In genomic region chr6:139007428-139007827, GRCh38 we compare ENCODE assay signal across 19 cellular contexts.
"Had no signal": no experiment of that assay in that cellular context is flagged by ENCODE, and none has a peak within 500 bp of the region (broad histone marks: within the 10 kb centered on the region; RNA-seq: fewer than 3 reads in every experiment).

No MANE protein-coding gene starts in this region.

- H3K9me3 Mint-ChIP-seq: naive thymus-derived CD4-positive, alpha-beta T cell; nephron; neural progenitor cell had no signal

- H3K4me3 Mint-ChIP-seq: mesothelial cell of epicardium; naive thymus-derived CD4-positive, alpha-beta T cell; nephron; neural progenitor cell had no signal

- H3K27ac Mint-ChIP-seq: mesothelial cell of epicardium; naive thymus-derived CD4-positive, alpha-beta T cell; nephron; neural progenitor cell had no signal

- H3K4me1 Mint-ChIP-seq: nephron had no signal

- DNase-seq: dorsolateral prefrontal cortex; effector CD4-positive, alpha-beta T cell; gastrocnemius medialis; heart left ventricle; kidney; left cardiac atrium; left lung; mesenchymal stem cell; mucosa of descending colon; naive thymus-derived CD4-positive, alpha-beta T cell; sigmoid colon; stimulated activated CD4-positive, alpha-beta T cell treated with anti-CD3 and anti-CD28 coated beads, Interleukin-4, amount 100 ng/mL, for 4 hours; stimulated activated naive CD4-positive, alpha-beta T cell treated with Interleukin-2 at 50 U/mL for 16 hours; stomach; thyroid gland; upper lobe of left lung had no signal

- H3K36me3 Mint-ChIP-seq: mesothelial cell of epicardium; naive thymus-derived CD4-positive, alpha-beta T cell; neural progenitor cell had no signal

- ATAC-seq: gastrocnemius medialis; heart left ventricle; left cardiac atrium; left lung; mucosa of descending colon; naive thymus-derived CD4-positive, alpha-beta T cell had no signal
